Comparison of ENCODE assay signal across 8 cellular contexts in the genomic region with DNA sequence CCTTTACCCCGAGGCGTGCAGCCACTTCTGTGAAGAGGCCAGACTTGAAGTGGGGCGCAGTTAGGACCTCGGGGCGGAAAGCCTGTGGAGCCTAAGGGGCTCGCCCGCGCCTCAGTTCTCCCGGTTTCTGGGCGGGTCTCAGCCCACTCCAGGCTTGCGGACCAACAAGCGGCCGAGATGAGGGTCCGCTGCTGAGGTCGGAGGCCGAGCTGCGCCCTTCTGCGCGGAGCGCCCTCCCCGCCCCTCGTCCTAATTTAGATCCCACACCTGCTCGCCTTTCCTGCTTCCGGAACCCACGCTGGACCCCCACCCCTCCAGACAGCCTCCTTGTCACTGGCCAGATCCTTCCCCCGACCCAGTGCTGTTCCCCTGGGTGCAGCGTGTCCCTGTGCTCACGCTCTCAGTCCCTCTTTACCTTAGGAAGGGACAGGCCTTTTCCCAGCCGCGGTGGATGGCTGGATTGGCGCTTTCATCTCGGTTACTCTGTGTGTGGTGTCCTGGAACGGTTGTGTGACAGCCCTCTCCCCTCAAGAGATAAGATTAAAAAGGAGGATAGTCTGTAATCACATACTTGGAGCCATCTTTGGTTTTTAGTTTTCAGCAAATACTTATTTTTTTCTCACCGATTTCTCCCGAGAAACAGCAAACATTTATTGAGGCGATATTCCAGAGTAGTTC. TPM values are rescaled to one million over a fixed set of nuclear protein-coding genes. Genes with fewer than 3 reads are reported as not detected.
A peak's percentile ranks its signal among the peaks of the same experiment; 100 is the strongest.
DNase-seq lines count a peak whose midpoint lies in the region; ATAC-seq and TF ChIP-seq lines count a peak whose summit lies in the region.

No MANE protein-coding gene starts in this region.

- H3K4me3 Mint-ChIP-seq in activated CD4-positive, alpha-beta T cell treated with anti-CD3 and anti-CD28 coated beads, Interleukin-2, amount 10 ng/mL, durations not matched to agents 7 days and 5 days: peak overlapping the region; percentile 83
- peak overlapping the region; percentile 90 to 97 (median 91) for H3K4me3 Mint-ChIP-seq in naive thymus-derived CD4-positive, alpha-beta T cell

- H3K9me3 Mint-ChIP-seq in activated CD4-positive, alpha-beta T cell treated with anti-CD3 and anti-CD28 coated beads, Interleukin-2, amount 10 ng/mL, durations not matched to agents 7 days and 5 days: no peaks in the 10 kb centered on the region
- peaks cover 0 to 3% (median 0%) of the 10 kb centered on the region in 11 donors for H3K9me3 Mint-ChIP-seq in naive thymus-derived CD4-positive, alpha-beta T cell

- peaks cover 59% of the 10 kb centered on the region for H3K4me1 Mint-ChIP-seq in activated CD4-positive, alpha-beta T cell treated with anti-CD3 and anti-CD28 coated beads, Interleukin-2, amount 10 ng/mL, durations not matched to agents 7 days and 5 days
- H3K4me1 Mint-ChIP-seq in naive thymus-derived CD4-positive, alpha-beta T cell: peaks cover 39 to 61% (median 53%) of the 10 kb centered on the region in 7 donors

- H3K27me3 Mint-ChIP-seq in activated CD4-positive, alpha-beta T cell treated with anti-CD3 and anti-CD28 coated beads, Interleukin-2, amount 10 ng/mL, durations not matched to agents 7 days and 5 days: no peaks in the 10 kb centered on the region
- H3K27me3 Mint-ChIP-seq in naive thymus-derived CD4-positive, alpha-beta T cell: no peaks in the 10 kb centered on the region

- ATAC-seq in naive thymus-derived CD4-positive, alpha-beta T cell: no peak

- peak overlapping the region; percentile 74 to 99 (median 94) for H3K27ac ChIP-seq in dorsolateral prefrontal cortex
- peak overlapping the region; percentile 93 for H3K27ac ChIP-seq in naive thymus-derived CD4-positive, alpha-beta T cell (ENCODE audit: low read depth, low read length)

- DNase-seq in activated CD4-positive, alpha-beta T cell treated with anti-CD3 and anti-CD28 coated beads, Interleukin-2, amount 10 ng/mL, durations not matched to agents 7 days and 5 days: peak; percentile 25
- no peak for DNase-seq in activated CD4-positive, alpha-beta T cell treated with anti-CD3 and anti-CD28 coated beads for 48 hours
- DNase-seq in NCI-H526 treated with DMSO at 0.1 percent for 48 hours (lab: John Stamatoyannopoulos, UW) (peak; percentile 66), dorsolateral prefrontal cortex (no peak), SKM-1 (lab: John Stamatoyannopoulos, UW; ENCODE audit: unreplicated experiment) (no peak), D341Med (ENCODE audit: low spot score) (no peak), HEK293T (ENCODE audit: extremely low spot score) (no peak)
- DNase-seq in naive thymus-derived CD4-positive, alpha-beta T cell: no peak

- H3K4me3 ChIP-seq in dorsolateral prefrontal cortex: peak overlapping the region; percentile 58 to 95 (median 81)
- H3K4me3 ChIP-seq in naive thymus-derived CD4-positive, alpha-beta T cell (ENCODE audit: low read length): peak overlapping the region; percentile 68

- no peaks in the 10 kb centered on the region for H3K27me3 ChIP-seq in dorsolateral prefrontal cortex
- no peaks in the 10 kb centered on the region for H3K27me3 ChIP-seq in naive thymus-derived CD4-positive, alpha-beta T cell (ENCODE audit: control insufficient read depth in 2 of 2, insufficient read depth in 2 of 2, low read length in 2 of 2)

- TF ChIP-seq CTCF in dorsolateral prefrontal cortex (IDR thresholded peaks at IDR 0.05 in 54 of 56, conservative IDR thresholded peaks at IDR 0.05 in 2 of 56; ENCODE audit: low read depth in 1 of 56, partially characterized antibody in 56 of 56): peak in 8 of 56 donors; percentile 1 to 33 (median 4)

- H3K27ac Mint-ChIP-seq in activated CD4-positive, alpha-beta T cell treated with anti-CD3 and anti-CD28 coated beads, Interleukin-2, amount 10 ng/mL, durations not matched to agents 7 days and 5 days: peak overlapping the region; percentile 93
- H3K27ac Mint-ChIP-seq in naive thymus-derived CD4-positive, alpha-beta T cell: peak overlapping the region; percentile 60 to 97 (median 94)

- H3K36me3 Mint-ChIP-seq in activated CD4-positive, alpha-beta T cell treated with anti-CD3 and anti-CD28 coated beads, Interleukin-2, amount 10 ng/mL, durations not matched to agents 7 days and 5 days (ENCODE audit: low read depth): peaks cover 25% of the 10 kb centered on the region
- H3K36me3 Mint-ChIP-seq in naive thymus-derived CD4-positive, alpha-beta T cell: peaks cover 0 to 17% (median 8%) of the 10 kb centered on the region in 5 donors

- H3K4me1 ChIP-seq in naive thymus-derived CD4-positive, alpha-beta T cell (ENCODE audit: control insufficient read depth in 2 of 2, insufficient read depth in 2 of 2, low read length in 2 of 2): peaks cover 27 to 34% of the 10 kb centered on the region in 2 donors

- intact Hi-C loops in dorsolateral prefrontal cortex (cut with DNase I): loop anchor here (1.0 to 10.0 kb wide), 4 partner anchors 14 to 304 kb away; a partner anchor contains a TSS
- intact Hi-C loops in naive thymus-derived CD4-positive, alpha-beta T cell (cut with micrococcal nuclease): loop anchor here (1.0 to 5.0 kb wide), 10 partner anchors 10 to 850 kb away; a partner anchor contains a TSS

- H3K9me3 ChIP-seq in naive thymus-derived CD4-positive, alpha-beta T cell (ENCODE audit: control insufficient read depth in 2 of 3, low read length in 3 of 3): no peaks in the 10 kb centered on the region

- H3K36me3 ChIP-seq in naive thymus-derived CD4-positive, alpha-beta T cell (ENCODE audit: control insufficient read depth in 2 of 3, insufficient read depth in 3 of 3, low read length in 3 of 3): peaks cover 0 to 19% (median 3%) of the 10 kb centered on the region in 3 experiments

- POLR2A ChIA-PET in activated CD4-positive, alpha-beta T cell treated with anti-CD3 and anti-CD28 coated beads, Interleukin-2, amount 10 ng/mL, durations not matched to agents 7 days and 5 days (lab: Charles Lee): interaction anchor here (1.3 kb wide), 1 partner anchor 9 kb away, joined by 5 read pairs; no protein-coding TSS in a partner anchor
- POLR2A ChIA-PET in naive thymus-derived CD4-positive, alpha-beta T cell (lab: Charles Lee): interaction anchor here (2.8 to 12.1 kb wide), 3 partner anchors 14 to 126 kb away, joined by 11 to 319 read pairs (median 128); a partner anchor contains a TSS
- POLR2A ChIA-PET in HEK293T (lab: Yijun Ruan, JAX): interaction anchor here (1.0 to 6.1 kb wide), 6 partner anchors 9 to 185 kb away, joined by 3 to 31 read pairs (median 8); a partner anchor contains a TSS

- CTCF ChIA-PET in activated CD4-positive, alpha-beta T cell treated with anti-CD3 and anti-CD28 coated beads, Interleukin-2, amount 10 ng/mL, durations not matched to agents 7 days and 5 days (lab: Charles Lee): interaction anchor here (2.5 to 9.6 kb wide), 2 partner anchors 9 to 17 kb away, joined by 15 to 55 read pairs; no protein-coding TSS in a partner anchor
- CTCF ChIA-PET in naive thymus-derived CD4-positive, alpha-beta T cell (lab: Charles Lee): interaction anchor here (0.8 to 2.9 kb wide), 4 partner anchors 10 to 130 kb away, joined by 3 to 14 read pairs (median 5); no protein-coding TSS in a partner anchor
- CTCF ChIA-PET in HEK293T (lab: Yijun Ruan, JAX): interaction anchor here (1.5 kb wide), 1 partner anchor 130 kb away, joined by 4 read pairs; no protein-coding TSS in a partner anchor

TF ChIP-seq in HEK293T, 16 proteins besides CTCF, POLR2A, EP300 and RAD21 (continues in another document):
- TF ChIP-seq, protein P1, sequence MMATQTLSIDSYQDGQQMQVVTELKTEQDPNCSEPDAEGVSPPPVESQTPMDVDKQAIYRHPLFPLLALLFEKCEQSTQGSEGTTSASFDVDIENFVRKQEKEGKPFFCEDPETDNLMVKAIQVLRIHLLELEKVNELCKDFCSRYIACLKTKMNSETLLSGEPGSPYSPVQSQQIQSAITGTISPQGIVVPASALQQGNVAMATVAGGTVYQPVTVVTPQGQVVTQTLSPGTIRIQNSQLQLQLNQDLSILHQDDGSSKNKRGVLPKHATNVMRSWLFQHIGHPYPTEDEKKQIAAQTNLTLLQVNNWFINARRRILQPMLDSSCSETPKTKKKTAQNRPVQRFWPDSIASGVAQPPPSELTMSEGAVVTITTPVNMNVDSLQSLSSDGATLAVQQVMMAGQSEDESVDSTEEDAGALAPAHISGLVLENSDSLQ (IDR thresholded peaks at IDR 0.05): no peak
- no peak for TF ChIP-seq TARDBP (IDR thresholded peaks at IDR 0.05)
- TF ChIP-seq BHLHE40 (IDR thresholded peaks at IDR 0.05; ENCODE audit: borderline replicate concordance): no peak
- TF ChIP-seq SP1 (IDR thresholded peaks at IDR 0.05): no peak

RNA-seq across cellular contexts. Expression of a gene that starts 0.9 kb away (rescaled TPM):
- 100 to 1,000 TPM; 110 to 112 TPM for total RNA-seq in activated CD4-positive, alpha-beta T cell treated with anti-CD3 and anti-CD28 coated beads, Interleukin-2, amount 10 ng/mL, durations not matched to agents 7 days and 5 days
- total RNA-seq in dorsolateral prefrontal cortex: 100 to 1,000 TPM in 119 of 120 experiments, 10 to 100 TPM in 1; 95.4 to 294 (median 207) TPM
- total RNA-seq in naive thymus-derived CD4-positive, alpha-beta T cell: 100 to 1,000 TPM in 4 of 5 experiments, 10 to 100 TPM in 1; 93.5 to 130 (median 124) TPM
- polyA plus RNA-seq in naive thymus-derived CD4-positive, alpha-beta T cell: 10 to 100 TPM; 10.5 to 18.1 TPM

RNA-seq across cellular contexts. Expression of a gene that starts 13.8 kb away (rescaled TPM):
- 10 to 100 TPM; 36.6 to 37.1 TPM for total RNA-seq in activated CD4-positive, alpha-beta T cell treated with anti-CD3 and anti-CD28 coated beads, Interleukin-2, amount 10 ng/mL, durations not matched to agents 7 days and 5 days
- 10 to 100 TPM; 25.4 to 51.8 (median 37.8) TPM for total RNA-seq in dorsolateral prefrontal cortex
- 10 to 100 TPM; 34.9 to 56.0 (median 41.6) TPM for total RNA-seq in naive thymus-derived CD4-positive, alpha-beta T cell
- polyA plus RNA-seq in naive thymus-derived CD4-positive, alpha-beta T cell: 10 to 100 TPM; 21.8 to 24.4 TPM

RNA-seq across cellular contexts. Expression of a gene that starts 18.9 kb away (rescaled TPM):
- 100 to 1,000 TPM; 186 to 195 TPM for total RNA-seq in activated CD4-positive, alpha-beta T cell treated with anti-CD3 and anti-CD28 coated beads, Interleukin-2, amount 10 ng/mL, durations not matched to agents 7 days and 5 days
- 10 to 100 TPM; 56.2 to 94.1 (median 72.5) TPM for total RNA-seq in dorsolateral prefrontal cortex
- total RNA-seq in naive thymus-derived CD4-positive, alpha-beta T cell: 100 to 1,000 TPM; 126 to 303 (median 175) TPM
- polyA plus RNA-seq in naive thymus-derived CD4-positive, alpha-beta T cell: 10 to 100 TPM; 49.0 to 84.7 TPM

RNA-seq across cellular contexts. Expression of a gene that starts 30.1 kb away (rescaled TPM):
- total RNA-seq in activated CD4-positive, alpha-beta T cell treated with anti-CD3 and anti-CD28 coated beads, Interleukin-2, amount 10 ng/mL, durations not matched to agents 7 days and 5 days: under 1 TPM in 1 of 2 experiments, not detected in 1; 0.30 TPM
- total RNA-seq in dorsolateral prefrontal cortex: 1 to 10 TPM in 26 of 120 experiments, under 1 TPM in 78, not detected in 16; 0.23 to 3.2 (median 0.64) TPM
- under 1 TPM in 1 of 5 experiments, not detected in 4; 0.34 TPM for total RNA-seq in naive thymus-derived CD4-positive, alpha-beta T cell
- under 1 TPM in 1 of 2 donors, not detected in 1; 0.08 TPM for polyA plus RNA-seq in naive thymus-derived CD4-positive, alpha-beta T cell

RNA-seq across cellular contexts. Expression of a gene that starts 58.9 kb away (rescaled TPM):
- 10 to 100 TPM; 15.1 to 16.4 TPM for total RNA-seq in activated CD4-positive, alpha-beta T cell treated with anti-CD3 and anti-CD28 coated beads, Interleukin-2, amount 10 ng/mL, durations not matched to agents 7 days and 5 days
- 1 to 10 TPM in 35 of 120 experiments, under 1 TPM in 74, not detected in 11; 0.19 to 2.8 (median 0.78) TPM for total RNA-seq in dorsolateral prefrontal cortex
- 10 to 100 TPM in 1 of 5 experiments, 1 to 10 TPM in 2, under 1 TPM in 2; 0.76 to 12.3 (median 2.1) TPM for total RNA-seq in naive thymus-derived CD4-positive, alpha-beta T cell
- polyA plus RNA-seq in naive thymus-derived CD4-positive, alpha-beta T cell: under 1 TPM; 0.26 to 0.48 TPM

Comparison
In these comparisons a context has a peak if more than half of its experiments do, and no peak if none do; other contexts are left out.
1. DNase-seq: peak in activated CD4-positive, alpha-beta T cell treated with anti-CD3 and anti-CD28 coated beads, Interleukin-2, amount 10 ng/mL, durations not matched to agents 7 days and 5 days (single experiment) and NCI-H526 treated with DMSO at 0.1 percent for 48 hours (single experiment); none in activated CD4-positive, alpha-beta T cell treated with anti-CD3 and anti-CD28 coated beads for 48 hours (single experiment), dorsolateral prefrontal cortex (0 of 10), naive thymus-derived CD4-positive, alpha-beta T cell (0 of 9), SKM-1 (single experiment), D341Med (single experiment) and HEK293T (single experiment).